8 cellular contexts compared by ENCODE assay signal in genomic region chr21:38956791-38957571, GRCh38.
A peak's percentile ranks its signal among the peaks of the same experiment; 100 is the strongest.
DNase-seq lines count a peak whose midpoint lies in the region; ATAC-seq and TF ChIP-seq lines count a peak whose summit lies in the region.

No MANE protein-coding gene starts in this region.

- H3K79me2 ChIP-seq in SK-N-SH (ENCODE audit: insufficient read depth) (no peaks in the 10 kb centered on the region), hepatocyte (no peaks in the 10 kb centered on the region)

- ATAC-seq in SK-N-SH treated with all-trans-retinoic acid at 6 μM for 48 hours (no peak), GM18519 (IDR thresholded peaks at IDR 0.05; ENCODE audit: low FRiP score, unreplicated experiment) (no peak), GM21528 (IDR thresholded peaks at IDR 0.05; ENCODE audit: low FRiP score, unreplicated experiment) (no peak), GM21423 (IDR thresholded peaks at IDR 0.05; ENCODE audit: unreplicated experiment) (no peak)

- H3K27me3 Mint-ChIP-seq in type B pancreatic cell = peaks cover 8% of the 10 kb centered on the region

- H3K36me3 ChIP-seq in SK-N-SH (replicated peaks in 1 of 2; ENCODE audit: control insufficient read depth in 1 of 2, insufficient read depth in 2 of 2, low read length in 1 of 2) = no peaks in the 10 kb centered on the region
- no peaks in the 10 kb centered on the region for H3K36me3 ChIP-seq in hepatocyte (replicated peaks; ENCODE audit: insufficient read depth, low read depth)

- H3K36me3 Mint-ChIP-seq in type B pancreatic cell = peaks cover 5% of the 10 kb centered on the region

- TF ChIP-seq CTCF in SK-N-SH (IDR thresholded peaks at IDR 0.05) (no peak), hepatocyte (IDR thresholded peaks at IDR 0.05; ENCODE audit: poor library complexity) (no peak), type B pancreatic cell (conservative IDR thresholded peaks at IDR 0.05) (no peak)

- H3K27ac ChIP-seq in SK-N-SH (ENCODE audit: low read depth in 2 of 2, low read length in 1 of 2) (peak overlapping the region in 1 of 2 experiments; percentile 50; a peak in 1 of 4 replicates), hepatocyte (peak overlapping the region; percentile 96)

- peaks cover 0 to 28% of the 10 kb centered on the region in 2 experiments; a peak in 1 of 4 replicates for H3K4me1 ChIP-seq in SK-N-SH (ENCODE audit: control insufficient read depth in 1 of 2, insufficient read depth in 2 of 2, low read depth in 1 of 2, low read length in 1 of 2)
- peaks cover 59% of the 10 kb centered on the region for H3K4me1 ChIP-seq in hepatocyte (ENCODE audit: insufficient read depth)

- TF ChIP-seq RAD21 in SK-N-SH (IDR thresholded peaks at IDR 0.05; ENCODE audit: low read length) = no peak

- H3K9me3 ChIP-seq in SK-N-SH (no peaks in the 10 kb centered on the region), hepatocyte (ENCODE audit: low read depth) (no peaks in the 10 kb centered on the region)

- H3K9me2 ChIP-seq in SK-N-SH (no peaks in the 10 kb centered on the region), hepatocyte (replicated peaks; ENCODE audit: insufficient read depth) (no peaks in the 10 kb centered on the region)

- peak overlapping the region; percentile 77 for H3K27ac Mint-ChIP-seq in type B pancreatic cell

- peaks cover 23% of the 10 kb centered on the region for H3K4me1 Mint-ChIP-seq in type B pancreatic cell (ENCODE audit: unreplicated experiment)

- TF ChIP-seq EP300 in SK-N-SH (IDR thresholded peaks at IDR 0.05; ENCODE audit: borderline replicate concordance in 1 of 2, low read depth in 1 of 2, low read length in 1 of 2) = no peak

- DNase-seq in SK-N-SH (no peak), SHP77 treated with DMSO at 0.1 percent for 48 hours (lab: John Stamatoyannopoulos, UW) (peak; percentile 94), hepatocyte (ENCODE audit: low spot score) (peak; percentile 50), type B pancreatic cell (ENCODE audit: extremely low spot score, unreplicated experiment) (no peak)

- no peaks in the 10 kb centered on the region for H4K20me1 ChIP-seq in SK-N-SH (ENCODE audit: insufficient read depth)
- no peaks in the 10 kb centered on the region for H4K20me1 ChIP-seq in hepatocyte (ENCODE audit: insufficient read depth, poor library complexity, severe bottlenecking)

- H3K27me3 ChIP-seq in SK-N-SH (ENCODE audit: insufficient read depth) (no peaks in the 10 kb centered on the region), hepatocyte (no peaks in the 10 kb centered on the region)

- H2AFZ ChIP-seq in SK-N-SH (ENCODE audit: low read depth) (no peak overlapping the region), hepatocyte (no peak overlapping the region)

- no peak overlapping the region for H3K9ac ChIP-seq in SK-N-SH

- H3K4me3 ChIP-seq in SK-N-SH (ENCODE audit: low read depth in 2 of 2, low read length in 1 of 2) (no peak overlapping the region), hepatocyte (no peak overlapping the region)

- H3F3A ChIP-seq in SK-N-SH (replicated peaks; ENCODE audit: insufficient read depth) = no peaks in the 10 kb centered on the region

- CTCF ChIA-PET in SK-N-SH (lab: Yijun Ruan, JAX) = interaction anchor here (1.3 kb wide), 1 partner anchor 181 kb away, joined by 4 read pairs; no protein-coding TSS in a partner anchor

- H3K4me2 ChIP-seq in SK-N-SH = no peak overlapping the region
- peak overlapping the region; percentile 55 for H3K4me2 ChIP-seq in hepatocyte

- 72% methylated on average over 12 of the region's 12 CpGs for WGBS in SK-N-SH (ENCODE audit: low lambda C conversion rate)
- WGBS in hepatocyte (ENCODE audit: low lambda C conversion rate, missing lambda C conversion rate) = 26% methylated on average over 12 of the region's 12 CpGs

- H3K4me3 Mint-ChIP-seq in type B pancreatic cell = peak overlapping the region; percentile 49

- H3K9me3 Mint-ChIP-seq in type B pancreatic cell = peaks cover 6% of the 10 kb centered on the region

- POLR2A ChIA-PET in SK-N-SH (lab: Yijun Ruan, JAX) = interaction anchor here (0.8 to 1.1 kb wide), 3 partner anchors 11 to 150 kb away, joined by 3 read pairs; no protein-coding TSS in a partner anchor

TF ChIP-seq in SK-N-SH, 30 proteins besides CTCF, POLR2A, EP300 and RAD21:
- TF ChIP-seq ELF1 (IDR thresholded peaks at IDR 0.05) = no peak
- peak; percentile 65 for TF ChIP-seq GATA2 (CRISPR knock-in tag; IDR thresholded peaks at IDR 0.05)
- TF ChIP-seq MXI1 (IDR thresholded peaks at IDR 0.05; ENCODE audit: low read depth, low read length) = no peak
- TF ChIP-seq GABPA (IDR thresholded peaks at IDR 0.05; ENCODE audit: low read depth) = no peak
- TF ChIP-seq IRF3 (IDR thresholded peaks at IDR 0.05; ENCODE audit: low read depth, low read length) = no peak
- TF ChIP-seq RXRA (IDR thresholded peaks at IDR 0.05; ENCODE audit: borderline replicate concordance, low read depth) = no peak
- no peak for TF ChIP-seq JUND (IDR thresholded peaks at IDR 0.05)

TF ChIP-seq in SK-N-SH treated with all-trans-retinoic acid at 6 μM for 48 hours, 23 proteins besides CTCF, POLR2A, EP300 and RAD21:
- TF ChIP-seq CSDC2 (CRISPR knock-in tag; IDR thresholded peaks at IDR 0.05) (no peak), CREB5 (CRISPR knock-in tag; IDR thresholded peaks at IDR 0.05; ENCODE audit: low read depth) (no peak), TCF4 (CRISPR knock-in tag; IDR thresholded peaks at IDR 0.05; ENCODE audit: borderline replicate concordance) (no peak), RARB (CRISPR knock-in tag; IDR thresholded peaks at IDR 0.05) (no peak), TOX (CRISPR knock-in tag; IDR thresholded peaks at IDR 0.05; ENCODE audit: borderline replicate concordance) (no peak), OSR1 (CRISPR knock-in tag; IDR thresholded peaks at IDR 0.05) (no peak), ESRRG (CRISPR knock-in tag; IDR thresholded peaks at IDR 0.05) (no peak), ISL1 (CRISPR knock-in tag; IDR thresholded peaks at IDR 0.05) (no peak), PATZ1 (CRISPR knock-in tag; IDR thresholded peaks at IDR 0.05; ENCODE audit: borderline replicate concordance) (no peak)
TF ChIP-seq in SK-N-SH treated with all-trans-retinoic acid at 6 μM for 48 hours: peak in this region for 0.

Comparison
In these comparisons a context has a peak if more than half of its experiments do, and no peak if none do; other contexts are left out.
1. DNase-seq: peak in SHP77 treated with DMSO at 0.1 percent for 48 hours (single experiment) and hepatocyte (single experiment); none in SK-N-SH (single experiment) and type B pancreatic cell (single experiment).